18 cellular contexts compared by ENCODE assay signal in genomic region chr4:62550106-62550505, GRCh38.
DNase-seq lines count a peak whose midpoint lies in the region; ATAC-seq and TF ChIP-seq lines count a peak whose summit lies in the region.
"Had no signal": no experiment of that assay in that cellular context is flagged by ENCODE, and none has a peak within 500 bp of the region (broad histone marks: within the 10 kb centered on the region; RNA-seq: fewer than 3 reads in every experiment).

No MANE protein-coding gene starts in this region.

- DNase-seq in globus pallidus (ENCODE audit: low spot score): peak; percentile 47
- DNase-seq in mucosa of descending colon: no peak
- DNase-seq in superior temporal gyrus (ENCODE audit: extremely low spot score): peak; percentile 30
- no peak for DNase-seq in GM20000 (ENCODE audit: low spot score)
- DNase-seq in activated T-cell treated with anti-CD3 and anti-CD28 coated beads, Interleukin-2, amount 50 U/mL, for 72 hours: no peak
- no peak for DNase-seq in CD8-positive, alpha-beta memory T cell
- DNase-seq: CD4-positive, CD25-positive, alpha-beta regulatory T cell; CD8-positive, alpha-beta T cell; DMS 273 treated with DMSO at 0.1 percent for 48 hours; DMS79; EL; GDM1; H7; HCEC 1CT had no signal

- H3K36me3 Mint-ChIP-seq in activated T-cell treated with anti-CD3 and anti-CD28 coated beads, Interleukin-2, amount 50 U/mL, for 72 hours (ENCODE audit: insufficient read depth in 2 of 2): peaks cover 0 to 2% of the 10 kb centered on the region in 2 donors
- no peaks in the 10 kb centered on the region for H3K36me3 Mint-ChIP-seq in CD8-positive, alpha-beta memory T cell
- H3K36me3 Mint-ChIP-seq: CD4-positive, CD25-positive, alpha-beta regulatory T cell; CD8-positive, alpha-beta T cell had no signal

- H3K4me1 Mint-ChIP-seq in activated T-cell treated with anti-CD3 and anti-CD28 coated beads, Interleukin-2, amount 50 U/mL, for 72 hours (ENCODE audit: low read depth): no peaks in the 10 kb centered on the region
- H3K4me1 Mint-ChIP-seq in CD8-positive, alpha-beta memory T cell: no peaks in the 10 kb centered on the region
- H3K4me1 Mint-ChIP-seq: B cell; CD4-positive, CD25-positive, alpha-beta regulatory T cell had no signal

- intact Hi-C loops in mucosa of descending colon (cut with DNase I, micrococcal nuclease): no loop called here

- ATAC-seq in mucosa of descending colon: peak; percentile 29
- no peak for ATAC-seq in activated T-cell treated with anti-CD3 and anti-CD28 coated beads, Interleukin-2, amount 50 U/mL, for 72 hours (replicated peaks in 1 of 2)
- ATAC-seq: CD8-positive, alpha-beta T cell; GM12878 had no signal

- H3K4me3 ChIP-seq in mucosa of descending colon: no peak overlapping the region
- H3K4me3 ChIP-seq in CD8-positive, alpha-beta memory T cell (ENCODE audit: low read length): no peak overlapping the region
- H3K4me3 ChIP-seq: BLaER1, GM12878 had no signal

- no peaks in the 10 kb centered on the region for H3K27me3 ChIP-seq in CD8-positive, alpha-beta memory T cell (ENCODE audit: insufficient read depth, low read length, poor library complexity, severe bottlenecking)
- H3K27me3 ChIP-seq: BLaER1 had no signal

- no peak for TF ChIP-seq CTCF in mucosa of descending colon (IDR thresholded peaks at IDR 0.05)
- TF ChIP-seq CTCF in GM20000 (IDR thresholded peaks at IDR 0.05; ENCODE audit: extremely low read depth, missing control alignments): no peak

- peaks cover 3% of the 10 kb centered on the region for H3K4me1 ChIP-seq in mucosa of descending colon (ENCODE audit: low read depth)
- H3K4me1 ChIP-seq in CD8-positive, alpha-beta memory T cell (ENCODE audit: insufficient read depth, low read length): no peaks in the 10 kb centered on the region
- H3K4me1 ChIP-seq: BLaER1 had no signal

- no peaks in the 10 kb centered on the region for H3K27me3 Mint-ChIP-seq in activated T-cell treated with anti-CD3 and anti-CD28 coated beads, Interleukin-2, amount 50 U/mL, for 72 hours (ENCODE audit: low read depth)
- no peaks in the 10 kb centered on the region for H3K27me3 Mint-ChIP-seq in CD8-positive, alpha-beta memory T cell
- H3K27me3 Mint-ChIP-seq: B cell; CD4-positive, CD25-positive, alpha-beta regulatory T cell had no signal

- POLR2A ChIA-PET in CD8-positive, alpha-beta memory T cell (lab: Charles Lee): no interaction called here

- no peak overlapping the region for H3K4me3 Mint-ChIP-seq in activated T-cell treated with anti-CD3 and anti-CD28 coated beads, Interleukin-2, amount 50 U/mL, for 72 hours
- no peak overlapping the region for H3K4me3 Mint-ChIP-seq in CD8-positive, alpha-beta memory T cell
- H3K4me3 Mint-ChIP-seq: B cell; CD4-positive, CD25-positive, alpha-beta regulatory T cell; CD8-positive, alpha-beta T cell had no signal

- peaks cover 10 to 16% of the 10 kb centered on the region in 2 donors for H3K9me3 Mint-ChIP-seq in activated T-cell treated with anti-CD3 and anti-CD28 coated beads, Interleukin-2, amount 50 U/mL, for 72 hours
- H3K9me3 Mint-ChIP-seq in CD8-positive, alpha-beta memory T cell: peaks cover 3 to 44% (median 16%) of the 10 kb centered on the region in 5 donors

- no peaks in the 10 kb centered on the region for H3K36me3 ChIP-seq in mucosa of descending colon (ENCODE audit: low read depth)
- no peaks in the 10 kb centered on the region for H3K36me3 ChIP-seq in CD8-positive, alpha-beta memory T cell (ENCODE audit: insufficient read depth, low read length)
- H3K36me3 ChIP-seq: BLaER1 had no signal

- no peak overlapping the region for H3K27ac ChIP-seq in CD8-positive, alpha-beta memory T cell (ENCODE audit: low read depth, low read length)
- H3K27ac ChIP-seq: BLaER1, C4-2B had no signal

- H3K27ac Mint-ChIP-seq in activated T-cell treated with anti-CD3 and anti-CD28 coated beads, Interleukin-2, amount 50 U/mL, for 72 hours: no peak overlapping the region
- no peak overlapping the region for H3K27ac Mint-ChIP-seq in CD8-positive, alpha-beta memory T cell
- H3K27ac Mint-ChIP-seq: B cell; CD4-positive, CD25-positive, alpha-beta regulatory T cell; CD8-positive, alpha-beta T cell had no signal

- CTCF ChIA-PET in CD8-positive, alpha-beta memory T cell (lab: Charles Lee): interaction anchor here (0.7 kb wide), 1 partner anchor 462 kb away, joined by 3 read pairs; no protein-coding TSS in a partner anchor

- no peaks in the 10 kb centered on the region for H3K9me3 ChIP-seq in mucosa of descending colon
- H3K9me3 ChIP-seq in CD8-positive, alpha-beta memory T cell (ENCODE audit: low read length): no peaks in the 10 kb centered on the region
- H3K9me3 ChIP-seq: BLaER1 had no signal

Comparison
In these comparisons a context has a peak if more than half of its experiments do, and no peak if none do; other contexts are left out.
1. DNase-seq: peak in globus pallidus (single experiment) and superior temporal gyrus (single experiment); none in mucosa of descending colon (0 of 3), GM20000 (single experiment), activated T-cell treated with anti-CD3 and anti-CD28 coated beads, Interleukin-2, amount 50 U/mL, for 72 hours (0 of 2) and CD8-positive, alpha-beta memory T cell (0 of 5).